9 cellular contexts compared by ENCODE assay signal in the genomic region with DNA sequence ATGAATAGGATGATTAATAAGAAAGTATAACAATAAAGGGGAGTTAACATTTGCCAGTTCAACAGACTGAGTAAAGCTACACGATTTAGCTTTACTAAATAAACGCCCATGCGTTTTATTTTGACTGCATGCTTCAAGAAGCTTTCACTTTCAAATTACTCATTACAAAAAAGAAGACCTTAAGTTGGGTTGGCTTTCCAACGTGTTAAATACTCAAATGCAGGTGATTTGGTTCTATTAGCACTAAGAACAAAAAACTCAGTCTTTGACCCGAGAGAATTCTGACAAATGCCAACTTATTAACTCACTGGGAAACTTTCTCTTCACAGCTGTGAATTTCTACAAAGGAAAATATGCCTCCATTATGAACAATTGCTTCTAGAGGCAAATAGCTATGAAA. TPM values are rescaled to one million over a fixed set of nuclear protein-coding genes. Genes with fewer than 3 reads are reported as not detected.
DNase-seq lines count a peak whose midpoint lies in the region; ATAC-seq and TF ChIP-seq lines count a peak whose summit lies in the region.
"Had no signal": no experiment of that assay in that cellular context is flagged by ENCODE, and none has a peak within 500 bp of the region (broad histone marks: within the 10 kb centered on the region; RNA-seq: fewer than 3 reads in every experiment).

No MANE protein-coding gene starts in this region.

- intact Hi-C loops in left lung (cut with DNase I), result no loop called here

- no peak for TF ChIP-seq CTCF in left lung (IDR thresholded peaks at IDR 0.05)

- H3K27me3 ChIP-seq in left lung, result no peaks in the 10 kb centered on the region

- H3K4me1 ChIP-seq in left lung, result peaks cover 8 to 21% of the 10 kb centered on the region in 2 donors

- no peaks in the 10 kb centered on the region for H3K9me3 ChIP-seq in left lung

- ATAC-seq in GM18502 (IDR thresholded peaks at IDR 0.05; ENCODE audit: poor library complexity, unreplicated experiment) (peak; percentile 87), GM21423 (IDR thresholded peaks at IDR 0.05; ENCODE audit: unreplicated experiment) (peak; percentile 91), HG03378 (IDR thresholded peaks at IDR 0.05; ENCODE audit: unreplicated experiment) (peak; percentile 93), left lung (peak; percentile 9)

- H3K36me3 ChIP-seq in left lung, result peaks cover 5 to 54% of the 10 kb centered on the region in 2 donors

- no peak overlapping the region for H3K4me3 ChIP-seq in left lung

- H3K27ac ChIP-seq in left lung, result peak overlapping the region in 1 of 2 donors; percentile 34

- DNase-seq in left lung (no peak), GM03348 (ENCODE audit: low spot score) (no peak), NCI-H1105 (lab: John Stamatoyannopoulos, UW) (no peak), nucleus accumbens (lab: John Stamatoyannopoulos, UW) (no peak)
- DNase-seq in activated CD4-positive, CD25-positive, alpha-beta regulatory T cell treated with anti-CD3 and anti-CD28 coated beads, Interleukin-2, amount 50 U/mL, for 72 hours, result no peak
- DNase-seq: NCI-H1092 treated with DMSO at 0.1 percent for 48 hours had no signal

RNA-seq across cellular contexts. Expression of gene RNF146, which starts 24.8 kb away (rescaled TPM):
- total RNA-seq in left lung, result 10 to 100 TPM; 46.4 to 46.8 TPM

RNA-seq across cellular contexts. Expression of gene ECHDC1, which starts 51.9 kb away (rescaled TPM):
- 10 to 100 TPM; 86.7 to 87.0 TPM for total RNA-seq in left lung

Comparison
In these comparisons a context has a peak if more than half of its experiments do, and no peak if none do; other contexts are left out.
1. ATAC-seq: peak in every context shown above with its lines; median percentile 93 in HG03378; 91 in GM21423; 87 in GM18502; 9 in left lung.